Comparison of ENCODE assay signal across 19 cellular contexts in the genomic region with DNA sequence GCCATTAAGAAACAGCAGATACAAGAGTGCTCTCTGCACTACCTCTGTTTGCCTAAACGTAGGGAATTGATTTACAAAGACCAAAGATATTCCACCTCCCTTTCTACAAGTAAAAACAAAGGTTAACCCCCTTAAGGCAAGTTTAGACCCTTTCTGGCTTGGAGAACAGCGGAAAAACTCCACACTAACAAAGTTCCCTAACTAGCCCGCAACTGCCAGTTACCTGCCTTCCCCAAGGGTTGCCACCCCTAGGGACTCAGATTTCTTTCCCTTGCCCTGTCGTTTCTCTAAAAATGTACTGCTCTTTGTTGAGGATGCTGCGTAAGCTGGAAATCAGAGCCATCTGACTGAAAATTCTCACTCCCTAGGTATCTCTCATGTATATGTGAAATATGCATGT.
"Had no signal": no experiment of that assay in that cellular context is flagged by ENCODE, and none has a peak within 500 bp of the region (broad histone marks: within the 10 kb centered on the region; RNA-seq: fewer than 3 reads in every experiment).

No MANE protein-coding gene starts in this region.

- H3K36me3 ChIP-seq: esophagus squamous epithelium, lower lobe of right lung, prostate gland, right atrium auricular region, stomach, thyroid gland, vagina had no signal

- H3K4me1 ChIP-seq: esophagus squamous epithelium, lower lobe of right lung, prostate gland, right atrium auricular region, stomach, vagina had no signal

- H3K4me2 ChIP-seq: smooth muscle cell had no signal

- DNase-seq: cortex of kidney; effector memory CD8-positive, alpha-beta T cell; erythroblast; esophagus squamous epithelium; hypothalamus; left ventricle myocardium superior; lower lobe of right lung; natural killer cell; stimulated activated CD4-positive, alpha-beta T cell treated with anti-CD3 and anti-CD28 coated beads, Interleukin-12 subunit alpha, Interleukin-12 subunit beta, amount 100 ng/mL, for 4 hours; stimulated activated CD4-positive, alpha-beta T cell treated with anti-CD3 and anti-CD28 coated beads, Interleukin-1b, Interleukin-23, amount 100 ng/mL, for 48 hours; stimulated activated CD4-positive, alpha-beta T cell treated with anti-CD3 and anti-CD28 coated beads, Interleukin-4, amount 100 ng/mL, for 1 hour; stimulated activated naive CD4-positive, alpha-beta T cell treated with Interleukin-2 at 50 U/mL for 16 hours; stomach; thyroid gland; trophoblast cell had no signal

- H3K27ac ChIP-seq: esophagus squamous epithelium, lower lobe of right lung, prostate gland, right atrium auricular region, stomach, thyroid gland, vagina had no signal

- H3K9me3 ChIP-seq: esophagus squamous epithelium, lower lobe of right lung, prostate gland, right atrium auricular region, stomach, thyroid gland, vagina had no signal

- H3K4me3 ChIP-seq: esophagus squamous epithelium, lower lobe of right lung, prostate gland, right atrium auricular region, smooth muscle cell, stomach, thyroid gland, vagina had no signal

- H3K27me3 ChIP-seq: esophagus squamous epithelium, right atrium auricular region, stomach, thyroid gland, vagina had no signal
